In the genomic region with DNA sequence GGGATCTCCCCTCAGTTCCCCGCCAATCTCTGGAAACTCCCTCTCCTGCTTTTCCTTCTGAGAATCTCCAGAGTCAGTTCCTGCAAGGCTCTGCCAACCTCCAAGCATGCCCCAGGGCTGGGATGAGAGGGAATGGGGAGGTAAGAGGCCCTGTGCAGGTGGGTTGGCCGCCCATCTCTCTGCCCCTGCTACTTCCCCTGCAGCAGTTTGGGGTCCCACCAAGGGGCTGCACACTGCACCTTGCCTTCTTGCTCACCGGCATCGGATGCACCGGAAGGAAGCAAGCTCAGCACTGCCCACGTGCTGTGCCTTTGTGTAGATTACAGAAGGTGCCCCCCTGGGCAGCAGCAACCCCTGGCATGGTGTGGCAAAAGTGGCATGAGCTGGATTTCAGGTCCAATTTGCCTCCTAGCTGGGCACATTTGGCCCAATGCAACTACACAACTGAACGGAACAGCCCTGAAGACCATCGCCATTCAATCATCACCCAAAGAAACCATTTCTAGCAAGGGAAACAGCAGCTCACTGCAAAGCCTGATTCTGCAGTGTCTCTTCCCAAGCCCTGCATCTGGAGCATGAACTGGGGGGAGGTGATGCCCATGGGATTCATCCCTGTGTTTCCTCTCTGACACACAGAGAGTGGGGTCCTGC, we compare ENCODE assay signal across 17 cellular contexts.
"Had no signal": no experiment of that assay in that cellular context is flagged by ENCODE, and none has a peak within 500 bp of the region (broad histone marks: within the 10 kb centered on the region; RNA-seq: fewer than 3 reads in every experiment).

No MANE protein-coding gene starts in this region.

- H3K27me3 ChIP-seq: ascending aorta, sigmoid colon, thyroid gland, uterus had no signal

- H3K4me3 ChIP-seq: ascending aorta, esophagus squamous epithelium, heart right ventricle, sigmoid colon, thyroid gland, uterus had no signal

- ATAC-seq: activated CD8-positive, alpha-beta T cell treated with anti-CD3 and anti-CD28 coated beads, Interleukin-2, amount 10 ng/mL, durations not matched to agents 7 days and 5 days; heart right ventricle; natural killer cell had no signal

- H3K4me1 ChIP-seq: ascending aorta, esophagus squamous epithelium, heart right ventricle, sigmoid colon, thyroid gland, uterus had no signal

- H3K9me3 Mint-ChIP-seq: activated naive CD4-positive, alpha-beta T cell treated with anti-CD3 and anti-CD28 coated beads, Interleukin-2, amount 50 U/mL, for 24 hours; natural killer cell had no signal

- H3K4me1 Mint-ChIP-seq: activated naive CD4-positive, alpha-beta T cell treated with anti-CD3 and anti-CD28 coated beads, Interleukin-2, amount 50 U/mL, for 24 hours; natural killer cell had no signal

- H3K27ac ChIP-seq: ascending aorta, esophagus squamous epithelium, heart right ventricle, neutrophil, sigmoid colon, thyroid gland, uterus, VCaP had no signal

- H3K27ac Mint-ChIP-seq: activated CD8-positive, alpha-beta T cell treated with anti-CD3 and anti-CD28 coated beads, Interleukin-2, amount 10 ng/mL, durations not matched to agents 7 days and 5 days; activated naive CD4-positive, alpha-beta T cell treated with anti-CD3 and anti-CD28 coated beads, Interleukin-2, amount 50 U/mL, for 24 hours; natural killer cell had no signal

- H3K36me3 ChIP-seq: ascending aorta, esophagus squamous epithelium, heart right ventricle, neutrophil, sigmoid colon, thyroid gland, uterus had no signal

- DNase-seq: activated CD8-positive, alpha-beta T cell treated with anti-CD3 and anti-CD28 coated beads, Interleukin-2, amount 10 ng/mL, durations not matched to agents 7 days and 5 days; activated gamma-delta T cell; effector CD8-positive, alpha-beta T cell; esophagus squamous epithelium; kidney glomerular epithelial cell; natural killer cell; sigmoid colon; stimulated activated CD4-positive, alpha-beta T cell treated with anti-CD3 and anti-CD28 coated beads, Interleukin-4, amount 100 ng/mL, for 4 hours; stimulated activated naive CD4-positive, alpha-beta T cell; T-helper 2 cell; thyroid gland; uterus had no signal

- H3K4me3 Mint-ChIP-seq: activated CD8-positive, alpha-beta T cell treated with anti-CD3 and anti-CD28 coated beads, Interleukin-2, amount 10 ng/mL, durations not matched to agents 7 days and 5 days; activated naive CD4-positive, alpha-beta T cell treated with anti-CD3 and anti-CD28 coated beads, Interleukin-2, amount 50 U/mL, for 24 hours; natural killer cell had no signal

- H3K36me3 Mint-ChIP-seq: activated naive CD4-positive, alpha-beta T cell treated with anti-CD3 and anti-CD28 coated beads, Interleukin-2, amount 50 U/mL, for 24 hours; natural killer cell had no signal

- H3K9me3 ChIP-seq: ascending aorta, esophagus squamous epithelium, heart right ventricle, neutrophil, sigmoid colon, thyroid gland, uterus had no signal
